In genomic region chr7:128109424-128109964, GRCh38 we compare ENCODE assay signal across 8 cellular contexts.
DNase-seq lines count a peak whose midpoint lies in the region; ATAC-seq and TF ChIP-seq lines count a peak whose summit lies in the region.
"Not testable (repeated sequence)": the region's sequence is repeated elsewhere in the genome, so short reads cannot be mapped to it uniquely, and the experiment has no call there.

No MANE protein-coding gene starts in this region.

- H4K20me1 ChIP-seq in OCI-LY1 (ENCODE audit: insufficient read depth, low read length): not testable (repeated sequence)

- CTCF ChIA-PET in activated B cell treated with CpG ODN at 0.5 μM for 24 hours (lab: Charles Lee): interaction anchor here (1.2 to 1.7 kb wide), 2 partner anchors 26 to 100 kb away, joined by 4 to 5 read pairs; no protein-coding TSS in a partner anchor
- CTCF ChIA-PET in activated naive CD4-positive, alpha-beta T cell treated with anti-CD3 and anti-CD28 coated beads, Interleukin-2, amount 10 ng/mL, durations not matched to agents 7 days and 5 days (lab: Charles Lee): interaction anchor here (0.6 to 1.7 kb wide), 5 partner anchors 11 to 103 kb away, joined by 3 to 6 read pairs (median 4); no protein-coding TSS in a partner anchor

- H3K36me3 Mint-ChIP-seq in CD14-positive monocyte; activated B cell treated with CpG ODN at 0.5 μM for 24 hours (ENCODE audit: low read depth); activated naive CD4-positive, alpha-beta T cell treated with anti-CD3 and anti-CD28 coated beads, Interleukin-2, amount 10 ng/mL, durations not matched to agents 7 days and 5 days: not testable (repeated sequence)
- H3K36me3 Mint-ChIP-seq in effector memory CD8-positive, alpha-beta T cell (ENCODE audit: insufficient read depth): peaks cover 27% of the 10 kb centered on the region

- DNase-seq in CD14-positive monocyte (ENCODE audit: low spot score) (peak; percentile 5), suprapubic skin (ENCODE audit: low spot score in 2 of 2) (peak; percentile 38 to 64)
- not testable (repeated sequence) for DNase-seq in HL-60 (ENCODE audit: low read depth in 1 of 2, low spot score in 1 of 2); activated B cell treated with CpG ODN at 0.5 μM for 24 hours; activated naive CD4-positive, alpha-beta T cell treated with anti-CD3 and anti-CD28 coated beads, Interleukin-2, amount 10 ng/mL, durations not matched to agents 7 days and 5 days; effector memory CD8-positive, alpha-beta T cell

- H3K9me3 ChIP-seq in OCI-LY1 (ENCODE audit: low read length); neutrophil; suprapubic skin: not testable (repeated sequence)

- intact Hi-C loops in CD14-positive monocyte (cut with micrococcal nuclease): not testable (repeated sequence)
- intact Hi-C loops in activated B cell treated with CpG ODN at 0.5 μM for 24 hours (cut with micrococcal nuclease): loop anchor here (2.0 to 5.0 kb wide), 3 partner anchors 25 to 522 kb away; partner anchors contain the start of genes ARF5, GCC1 and LRRC4

- ATAC-seq in activated B cell treated with CpG ODN at 0.5 μM for 24 hours (ENCODE audit: low read depth); effector memory CD8-positive, alpha-beta T cell (replicated peaks): not testable (repeated sequence)

- H3K4me3 Mint-ChIP-seq in CD14-positive monocyte (peak overlapping the region in 1 of 2 donors; percentile 79), activated B cell treated with CpG ODN at 0.5 μM for 24 hours (peak overlapping the region; percentile 76)
- H3K4me3 Mint-ChIP-seq in activated naive CD4-positive, alpha-beta T cell treated with anti-CD3 and anti-CD28 coated beads, Interleukin-2, amount 10 ng/mL, durations not matched to agents 7 days and 5 days: peak overlapping the region; percentile 57
- peak overlapping the region; percentile 45 to 69 for H3K4me3 Mint-ChIP-seq in effector memory CD8-positive, alpha-beta T cell

- H3F3A ChIP-seq in OCI-LY1 (ENCODE audit: insufficient read depth, low read length): not testable (repeated sequence)

- H3K4me1 Mint-ChIP-seq in CD14-positive monocyte (peaks cover 79% of the 10 kb centered on the region), activated B cell treated with CpG ODN at 0.5 μM for 24 hours (peaks cover 83% of the 10 kb centered on the region)
- H3K4me1 Mint-ChIP-seq in activated naive CD4-positive, alpha-beta T cell treated with anti-CD3 and anti-CD28 coated beads, Interleukin-2, amount 10 ng/mL, durations not matched to agents 7 days and 5 days: peaks cover 78% of the 10 kb centered on the region
- peaks cover 47 to 61% of the 10 kb centered on the region in 2 donors for H3K4me1 Mint-ChIP-seq in effector memory CD8-positive, alpha-beta T cell (ENCODE audit: low read depth in 2 of 2)

- H3K9me3 Mint-ChIP-seq in CD14-positive monocyte; activated B cell treated with CpG ODN at 0.5 μM for 24 hours; activated naive CD4-positive, alpha-beta T cell treated with anti-CD3 and anti-CD28 coated beads, Interleukin-2, amount 10 ng/mL, durations not matched to agents 7 days and 5 days; effector memory CD8-positive, alpha-beta T cell: not testable (repeated sequence)

- H3K9ac ChIP-seq in OCI-LY1 (ENCODE audit: low read length): peak overlapping the region; percentile 20; the same call in 1 of the 2 replicates

- not testable (repeated sequence) for TF ChIP-seq EP300 in suprapubic skin (IDR thresholded peaks at IDR 0.05)

- peak overlapping the region; percentile 64 to 87 (median 76) for H3K27ac Mint-ChIP-seq in CD14-positive monocyte
- H3K27ac Mint-ChIP-seq in activated B cell treated with CpG ODN at 0.5 μM for 24 hours: peak overlapping the region; percentile 90
- H3K27ac Mint-ChIP-seq in activated naive CD4-positive, alpha-beta T cell treated with anti-CD3 and anti-CD28 coated beads, Interleukin-2, amount 10 ng/mL, durations not matched to agents 7 days and 5 days: peak overlapping the region; percentile 95
- peak overlapping the region; percentile 27 to 87 for H3K27ac Mint-ChIP-seq in effector memory CD8-positive, alpha-beta T cell

- not testable (repeated sequence) for H3K27me3 Mint-ChIP-seq in CD14-positive monocyte (ENCODE audit: low read depth in 3 of 3); activated B cell treated with CpG ODN at 0.5 μM for 24 hours; effector memory CD8-positive, alpha-beta T cell
- peaks cover 27% of the 10 kb centered on the region for H3K27me3 Mint-ChIP-seq in activated naive CD4-positive, alpha-beta T cell treated with anti-CD3 and anti-CD28 coated beads, Interleukin-2, amount 10 ng/mL, durations not matched to agents 7 days and 5 days

- H3K4me1 ChIP-seq in OCI-LY1 (ENCODE audit: insufficient read depth, low read length, severe bottlenecking) (peaks cover 64% of the 10 kb centered on the region), neutrophil (ENCODE audit: control insufficient read depth in 1 of 2, insufficient read depth in 1 of 2, low read depth in 1 of 2, low read length in 1 of 2) (peaks cover 39 to 64% of the 10 kb centered on the region in 2 experiments)
- H3K4me1 ChIP-seq in suprapubic skin: not testable (repeated sequence)

- not testable (repeated sequence) for H3K27me3 ChIP-seq in HL-60 (ENCODE audit: insufficient read depth, poor library complexity, severe bottlenecking); OCI-LY1 (ENCODE audit: insufficient read depth, low read length)
- peaks cover 36% of the 10 kb centered on the region for H3K27me3 ChIP-seq in neutrophil
- peaks cover 30% of the 10 kb centered on the region for H3K27me3 ChIP-seq in suprapubic skin

- not testable (repeated sequence) for H3K9me2 ChIP-seq in OCI-LY1 (ENCODE audit: low read depth, low read length)

- H3K27ac ChIP-seq in HL-60 (replicated peaks) (peak overlapping the region; percentile 50), OCI-LY1 (ENCODE audit: low read depth, low read length, poor library complexity, severe bottlenecking) (peak overlapping the region; percentile 87), neutrophil (peak overlapping the region; percentile 84)
- not testable (repeated sequence) for H3K27ac ChIP-seq in suprapubic skin

- not testable (repeated sequence) for TF ChIP-seq CTCF in CD14-positive monocyte (IDR thresholded peaks at IDR 0.05); HL-60 (IDR thresholded peaks at IDR 0.05; ENCODE audit: insufficient read depth, low read length); OCI-LY1 (IDR thresholded peaks at IDR 0.05; ENCODE audit: low read length); activated B cell treated with CpG ODN at 0.5 μM for 24 hours (IDR thresholded peaks at IDR 0.05); neutrophil (IDR thresholded peaks at IDR 0.05); suprapubic skin (IDR thresholded peaks at IDR 0.05)

- TF ChIP-seq POLR2A in suprapubic skin (IDR thresholded peaks at IDR 0.05): not testable (repeated sequence)

- not testable (repeated sequence) for H3K4me3 ChIP-seq in HL-60 (replicated peaks; ENCODE audit: insufficient read depth, low read length); suprapubic skin
- H3K4me3 ChIP-seq in OCI-LY1 (ENCODE audit: low read depth, low read length, poor library complexity, severe bottlenecking) (peak overlapping the region; percentile 24), neutrophil (ENCODE audit: low read depth in 1 of 2, low read length in 1 of 2) (peak overlapping the region in 1 of 2 experiments; percentile 52)

- not testable (repeated sequence) for H2AFZ ChIP-seq in OCI-LY1 (ENCODE audit: low read length)

- peak overlapping the region; percentile 58 for H3K4me2 ChIP-seq in OCI-LY1 (ENCODE audit: low read length)

- POLR2A ChIA-PET in activated B cell treated with CpG ODN at 0.5 μM for 24 hours (lab: Charles Lee): interaction anchor here (0.8 to 1.1 kb wide), 2 partner anchors 8 to 45 kb away, joined by 3 to 4 read pairs; no protein-coding TSS in a partner anchor

- WGBS in suprapubic skin: 67% methylated on average over 11 of the region's 11 CpGs

- H3K79me2 ChIP-seq in OCI-LY1 (ENCODE audit: insufficient read depth, low read length): not testable (repeated sequence)

- not testable (repeated sequence) for H3K36me3 ChIP-seq in OCI-LY1 (ENCODE audit: insufficient read depth, low read length); neutrophil; suprapubic skin
